19 cellular contexts compared by ENCODE assay signal in genomic region chr10:61029411-61029810, GRCh38.
DNase-seq lines count a peak whose midpoint lies in the region; ATAC-seq, FAIRE-seq and TF ChIP-seq lines count a peak whose summit lies in the region.
"Had no signal": no experiment of that assay in that cellular context is flagged by ENCODE, and none has a peak within 500 bp of the region (broad histone marks: within the 10 kb centered on the region; RNA-seq: fewer than 3 reads in every experiment).

No MANE protein-coding gene starts in this region.

- DNase-seq in mammary epithelial cell (peak; percentile 28), breast epithelium (ENCODE audit: low spot score in 2 of 2) (no peak), endothelial cell of umbilical vein (ENCODE audit: low read depth, low spot score) (no peak), kidney (no peak), urothelium cell line (ENCODE audit: low spot score) (peak; percentile 32), left ventricle myocardium superior (no peak)
- DNase-seq: 8988T, DMS 273 treated with DMSO at 0.1 percent for 48 hours, GDM1, KBM-7, NCI-H1417, NCI-H187, NCI-H2107, NCI-H524, PC-9 had no signal

- intact Hi-C loops in mammary epithelial cell (cut with micrococcal nuclease): no loop called here
- intact Hi-C loops in breast epithelium (cut with DNase I; ENCODE audit: low total_unique reads): no loop called here
- intact Hi-C loops in endothelial cell of umbilical vein (cut with micrococcal nuclease): loop anchor here (10.0 kb wide), 1 partner anchor 255 kb away; no protein-coding TSS in a partner anchor
- intact Hi-C loops in kidney (cut with DNase I): no loop called here
- intact Hi-C loops in left ventricle myocardium superior (cut with micrococcal nuclease): no loop called here

- no peak overlapping the region for H3K9ac ChIP-seq in mammary epithelial cell (ENCODE audit: insufficient read depth, low read length)
- no peak overlapping the region for H3K9ac ChIP-seq in endothelial cell of umbilical vein (replicated peaks; ENCODE audit: extremely low read depth, insufficient read depth, low read length)
- no peak overlapping the region for H3K9ac ChIP-seq in kidney (ENCODE audit: low read length in 2 of 2)

- no peak for FAIRE-seq in endothelial cell of umbilical vein (lab: Jason Lieb, UNC)
- no peak for FAIRE-seq in kidney (lab: Jason Lieb, UNC)
- no peak for FAIRE-seq in urothelium cell line (lab: Jason Lieb, UNC)
- FAIRE-seq: GM19239 had no signal

- in situ Hi-C loops in mammary epithelial cell (cut with MboI; ENCODE audit: low sequenced_read_pairs in 2 of 2): no loop called here

- TF ChIP-seq POLR2A in breast epithelium (IDR thresholded peaks at IDR 0.05) (no peak), endothelial cell of umbilical vein (IDR thresholded peaks at IDR 0.05; ENCODE audit: low read depth, low read length) (no peak)

- TF ChIP-seq CTCF in mammary epithelial cell (conservative IDR thresholded peaks at IDR 0.05 in 1 of 2, IDR thresholded peaks at IDR 0.05 in 1 of 2; ENCODE audit: extremely low read depth in 1 of 2, insufficient read depth in 1 of 2, low read depth in 1 of 2, low read length in 2 of 2) (no peak), breast epithelium (IDR thresholded peaks at IDR 0.05) (no peak), endothelial cell of umbilical vein (IDR thresholded peaks at IDR 0.05; ENCODE audit: extremely low read depth in 1 of 2, insufficient read depth in 1 of 2, low read depth in 1 of 2, low read length in 2 of 2) (no peak), kidney (IDR thresholded peaks at IDR 0.05; ENCODE audit: borderline replicate concordance, extremely low read depth, insufficient read depth) (no peak)

- H3K36me3 ChIP-seq in mammary epithelial cell (ENCODE audit: insufficient read depth, low read length): no peaks in the 10 kb centered on the region
- no peaks in the 10 kb centered on the region for H3K36me3 ChIP-seq in breast epithelium
- no peaks in the 10 kb centered on the region for H3K36me3 ChIP-seq in endothelial cell of umbilical vein (ENCODE audit: control insufficient read depth in 2 of 2, extremely low read depth in 1 of 2, insufficient read depth in 2 of 2, low read length in 2 of 2)
- H3K36me3 ChIP-seq in kidney (ENCODE audit: control insufficient read depth in 1 of 2, insufficient read depth in 2 of 2, low read length in 2 of 2): no peaks in the 10 kb centered on the region

- CTCF ChIA-PET in mammary epithelial cell (lab: Charles Lee; ENCODE audit: low non-redundant PET): no interaction called here
- CTCF ChIA-PET in endothelial cell of umbilical vein (lab: Charles Lee): no interaction called here

- ATAC-seq in GM21526 (IDR thresholded peaks at IDR 0.05; ENCODE audit: low FRiP score, unreplicated experiment) (no peak), GM18909 (IDR thresholded peaks at IDR 0.05; ENCODE audit: poor library complexity, unreplicated experiment) (no peak), left ventricle myocardium superior (no peak)

- H3K9me1 ChIP-seq in endothelial cell of umbilical vein (replicated peaks; ENCODE audit: control insufficient read depth, extremely low read depth, insufficient read depth, low read length): no peaks in the 10 kb centered on the region

- H3K4me2 ChIP-seq in mammary epithelial cell (ENCODE audit: insufficient read depth, low read depth, low read length): no peak overlapping the region
- H3K4me2 ChIP-seq in endothelial cell of umbilical vein (ENCODE audit: insufficient read depth, low read length): no peak overlapping the region
- H3K4me2 ChIP-seq: PC-9 had no signal

- H3K9me3 ChIP-seq in mammary epithelial cell (replicated peaks; ENCODE audit: insufficient read depth, low read length): no peaks in the 10 kb centered on the region
- no peaks in the 10 kb centered on the region for H3K9me3 ChIP-seq in breast epithelium
- H3K9me3 ChIP-seq in endothelial cell of umbilical vein (replicated peaks; ENCODE audit: control insufficient read depth, insufficient read depth, low read length): no peaks in the 10 kb centered on the region
- no peaks in the 10 kb centered on the region for H3K9me3 ChIP-seq in kidney (ENCODE audit: control insufficient read depth in 1 of 2, low read length in 2 of 2)

- H3K79me2 ChIP-seq in mammary epithelial cell (ENCODE audit: insufficient read depth, low read length) (no peaks in the 10 kb centered on the region), endothelial cell of umbilical vein (ENCODE audit: control insufficient read depth, insufficient read depth, low read length) (no peaks in the 10 kb centered on the region)

- H3K4me3 ChIP-seq in mammary epithelial cell (replicated peaks in 1 of 3; ENCODE audit: insufficient read depth in 1 of 3, low read depth in 2 of 3, low read length in 3 of 3) (no peak overlapping the region), breast epithelium (no peak overlapping the region), endothelial cell of umbilical vein (replicated peaks in 1 of 3; ENCODE audit: insufficient read depth in 1 of 3, low read depth in 1 of 3, low read length in 3 of 3) (no peak overlapping the region), kidney (ENCODE audit: low read length in 2 of 2) (no peak overlapping the region)
- H3K4me3 ChIP-seq: PC-9 had no signal

- H2AFZ ChIP-seq in mammary epithelial cell (ENCODE audit: low read depth, low read length) (no peak overlapping the region), endothelial cell of umbilical vein (ENCODE audit: low read depth, low read length) (no peak overlapping the region)

- peak overlapping the region; percentile 56 for H3K27ac ChIP-seq in mammary epithelial cell (ENCODE audit: insufficient read depth, low read depth, low read length)
- no peak overlapping the region for H3K27ac ChIP-seq in breast epithelium
- no peak overlapping the region for H3K27ac ChIP-seq in endothelial cell of umbilical vein (ENCODE audit: insufficient read depth, low read depth, low read length)
- peak overlapping the region; percentile 8 to 30 for H3K27ac ChIP-seq in kidney (ENCODE audit: low read depth in 2 of 2, low read length in 2 of 2)
- H3K27ac ChIP-seq: PC-9, RWPE1 had no signal

- dilution Hi-C loops in mammary epithelial cell (cut with HindIII; ENCODE audit: low sequenced_read_pairs) (no loop called here), endothelial cell of umbilical vein (cut with MboI; ENCODE audit: extremely low pct_ligation_motif_present, low sequenced_read_pairs) (no loop called here)

- POLR2A ChIA-PET in endothelial cell of umbilical vein (lab: Charles Lee): no interaction called here

- BruUV-seq in mammary epithelial cell (replicated peaks; lab: Mats Ljungman, UMichigan): no TSS peak
- BruUV-seq in endothelial cell of umbilical vein (replicated peaks; lab: Mats Ljungman, UMichigan): TSS peak; percentile 90

- H4K20me1 ChIP-seq in mammary epithelial cell (ENCODE audit: insufficient read depth, low read length) (no peaks in the 10 kb centered on the region), endothelial cell of umbilical vein (replicated peaks; ENCODE audit: control insufficient read depth, extremely low read depth, insufficient read depth, low read length) (no peaks in the 10 kb centered on the region)

- 85% methylated on average over 2 of the region's 2 CpGs for WGBS in mammary epithelial cell (ENCODE audit: low coverage, missing lambda C conversion rate)

- H3K4me1 ChIP-seq in mammary epithelial cell (ENCODE audit: insufficient read depth, low read length) (peaks cover 11% of the 10 kb centered on the region), breast epithelium (no peaks in the 10 kb centered on the region), endothelial cell of umbilical vein (ENCODE audit: control insufficient read depth, extremely low read depth, insufficient read depth, low read length) (no peaks in the 10 kb centered on the region), kidney (ENCODE audit: control insufficient read depth in 1 of 2, insufficient read depth in 1 of 2, low read depth in 1 of 2, low read length in 2 of 2) (peaks cover 0 to 6% of the 10 kb centered on the region in 2 donors)

- H3K27me3 ChIP-seq in mammary epithelial cell (ENCODE audit: insufficient read depth, low read length) (no peaks in the 10 kb centered on the region), breast epithelium (no peaks in the 10 kb centered on the region), endothelial cell of umbilical vein (ENCODE audit: control insufficient read depth in 2 of 2, insufficient read depth in 2 of 2, low read length in 2 of 2) (peaks cover 0 to 4% of the 10 kb centered on the region in 2 experiments)

TF ChIP-seq in endothelial cell of umbilical vein, 7 proteins besides CTCF, POLR2A, EP300 and RAD21:
- TF ChIP-seq EZH2 (IDR thresholded peaks at IDR 0.05; ENCODE audit: borderline replicate concordance, low read depth, low read length, severe bottlenecking) (no peak), FOS (IDR thresholded peaks at IDR 0.05; ENCODE audit: borderline replicate concordance, insufficient read depth, low read length) (no peak), GATA2 (IDR thresholded peaks at IDR 0.05; ENCODE audit: insufficient read depth, insufficient read length, low read depth, low read length) (no peak), MAX (IDR thresholded peaks at IDR 0.05; ENCODE audit: insufficient read depth, insufficient read length) (no peak), MYC (IDR thresholded peaks at IDR 0.05; ENCODE audit: low read depth, low read length) (no peak), POLR2AphosphoS5 (IDR thresholded peaks at IDR 0.05; ENCODE audit: insufficient read depth, low read depth, low read length) (no peak), JUN (IDR thresholded peaks at IDR 0.05; ENCODE audit: borderline replicate concordance, insufficient read depth, insufficient read length, low read depth) (no peak)

Comparison
In these comparisons a context has a peak if more than half of its experiments do, and no peak if none do; other contexts are left out.
1. DNase-seq: peak in mammary epithelial cell (single experiment) and urothelium cell line (single experiment); none in breast epithelium (0 of 2), endothelial cell of umbilical vein (single experiment), kidney (single experiment) and left ventricle myocardium superior (single experiment).
2. H3K27ac ChIP-seq: peak in mammary epithelial cell (single experiment) and kidney (2 of 2); none in breast epithelium (0 of 2) and endothelial cell of umbilical vein (single experiment).